23 cellular contexts compared by ENCODE assay signal in the genomic region with DNA sequence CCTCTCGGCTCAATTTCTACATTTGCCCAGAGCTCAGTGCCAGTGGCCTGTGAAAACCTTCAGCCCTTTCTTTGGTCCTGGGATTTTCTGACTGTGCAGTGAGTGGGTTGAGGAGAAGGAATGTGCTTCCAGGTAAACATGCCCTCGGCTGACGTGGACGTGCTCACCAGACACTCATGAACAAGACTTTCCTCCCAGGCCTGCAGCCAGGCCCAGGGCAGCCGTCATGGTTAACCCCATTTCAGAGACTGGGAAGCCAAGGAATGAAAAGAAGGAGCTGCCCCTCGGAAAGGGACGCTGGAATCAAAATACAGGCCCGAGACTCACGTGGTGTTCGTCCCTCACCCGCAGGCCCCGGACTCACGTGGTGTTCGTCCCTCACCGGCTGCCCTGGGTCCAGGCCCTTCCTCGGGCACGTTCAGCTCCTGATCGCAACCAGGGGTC. TPM values are rescaled to one million over a fixed set of nuclear protein-coding genes. Genes with fewer than 3 reads are reported as not detected.
"Had no signal": no experiment of that assay in that cellular context is flagged by ENCODE, and none has a peak within 500 bp of the region (broad histone marks: within the 10 kb centered on the region; RNA-seq: fewer than 3 reads in every experiment).

No MANE protein-coding gene starts in this region.

- H3K9me3 ChIP-seq: ovary, SK-N-SH had no signal

- DNase-seq: activated CD4-positive, alpha-beta T cell treated with anti-CD3 and anti-CD28 coated beads, Interleukin-2, amount 10 ng/mL, durations not matched to agents 24 days and 14 days; activated CD8-positive, alpha-beta T cell treated with anti-CD3 and anti-CD28 coated beads for 36 hours; activated naive CD4-positive, alpha-beta T cell; activated naive CD8-positive, alpha-beta T cell treated with anti-CD3 and anti-CD28 coated beads for 36 hours; activated T-cell treated with anti-CD3 and anti-CD28 coated beads, Interleukin-2, amount 50 U/mL, for 1 hour; anterior cingulate cortex; central memory CD4-positive, alpha-beta T cell; mammary epithelial cell; naive B cell; SK-N-SH; stimulated activated CD4-positive, alpha-beta T cell treated with anti-CD3 and anti-CD28 coated beads, Interleukin-2, amount 100 ng/mL, for 24 hours; stimulated activated naive CD8-positive, alpha-beta T cell treated with anti-CD3 and anti-CD28 coated beads, Interleukin-15, Interleukin-2, amounts not matched to agents 100 U/mL and 50 U/mL, for 24 hours; substantia nigra; T-cell; T-helper 9 cell had no signal

- ATAC-seq: activated CD8-positive, alpha-beta T cell treated with anti-CD3 and anti-CD28 coated beads for 36 hours; activated T-helper 17 cell treated with anti-CD3 and anti-CD28 coated beads, Interleukin-2, amount 50 U/mL, for 72 hours; esophagus mucosa; left colon; stimulated activated naive CD8-positive, alpha-beta T cell treated with anti-CD3 and anti-CD28 coated beads, Interleukin-15, Interleukin-2, amounts not matched to agents 100 U/mL and 50 U/mL, for 24 hours; T-cell had no signal

- H3K36me3 ChIP-seq: neural progenitor cell, ovary had no signal

- H3K27me3 ChIP-seq: neural progenitor cell, ovary had no signal

- H3K4me3 ChIP-seq: coronary artery, neural progenitor cell, ovary had no signal

- H3K27ac ChIP-seq: coronary artery, neural progenitor cell, ovary had no signal

RNA-seq across cellular contexts. Expression of gene CALML5, which starts 8.8 kb away (rescaled TPM):
- total RNA-seq: activated CD4-positive, alpha-beta T cell treated with anti-CD3 and anti-CD28 coated beads, Interleukin-2, amount 10 ng/mL, durations not matched to agents 24 days and 14 days; activated CD8-positive, alpha-beta T cell treated with anti-CD3 and anti-CD28 coated beads for 36 hours; activated naive CD8-positive, alpha-beta T cell treated with anti-CD3 and anti-CD28 coated beads for 36 hours; activated T-helper 17 cell treated with anti-CD3 and anti-CD28 coated beads, Interleukin-2, amount 50 U/mL, for 72 hours; left colon; mammary epithelial cell; mononuclear cell; pulmonary artery endothelial cell; T-cell had no signal
- polyA plus RNA-seq: ovary, SK-N-SH had no signal

RNA-seq across cellular contexts. Expression of gene CALML3, which starts 16.6 kb away (rescaled TPM):
- total RNA-seq: activated CD4-positive, alpha-beta T cell treated with anti-CD3 and anti-CD28 coated beads, Interleukin-2, amount 10 ng/mL, durations not matched to agents 24 days and 14 days; activated CD8-positive, alpha-beta T cell treated with anti-CD3 and anti-CD28 coated beads for 36 hours; activated naive CD8-positive, alpha-beta T cell treated with anti-CD3 and anti-CD28 coated beads for 36 hours; activated T-helper 17 cell treated with anti-CD3 and anti-CD28 coated beads, Interleukin-2, amount 50 U/mL, for 72 hours; mononuclear cell; pulmonary artery endothelial cell; T-cell had no signal
- polyA plus RNA-seq: SK-N-SH had no signal
